13 cellular contexts compared by ENCODE assay signal in genomic region chr15:41282436-41282835, GRCh38. TPM values are rescaled to one million over a fixed set of nuclear protein-coding genes. Genes with fewer than 3 reads are reported as not detected.
A peak's percentile ranks its signal among the peaks of the same experiment; 100 is the strongest.
DNase-seq lines count a peak whose midpoint lies in the region; ATAC-seq and TF ChIP-seq lines count a peak whose summit lies in the region.
"Not testable (repeated sequence)": the region's sequence is repeated elsewhere in the genome, so short reads cannot be mapped to it uniquely, and the experiment has no call there.
"Had no signal": no experiment of that assay in that cellular context is flagged by ENCODE, and none has a peak within 500 bp of the region (broad histone marks: within the 10 kb centered on the region; RNA-seq: fewer than 3 reads in every experiment).

No MANE protein-coding gene starts in this region.

- not testable (repeated sequence) for H2AFZ ChIP-seq in neuronal stem cell (ENCODE audit: low read length)

- not testable (repeated sequence) for H3K23ac ChIP-seq in neuronal stem cell (ENCODE audit: low read depth, low read length, poor library complexity)

- not testable (repeated sequence) for H3K18ac ChIP-seq in neuronal stem cell (ENCODE audit: low read length)

- not testable (repeated sequence) for H2BK120ac ChIP-seq in neuronal stem cell (ENCODE audit: low read depth, low read length)

- H3K4me2 ChIP-seq in neuronal stem cell (ENCODE audit: insufficient read depth, low read length, poor library complexity, severe bottlenecking): not testable (repeated sequence)

- not testable (repeated sequence) for H3K27me3 ChIP-seq in CD4-positive, alpha-beta memory T cell (ENCODE audit: insufficient read depth, low read length); WERI-Rb-1 (ENCODE audit: insufficient read depth, low read depth, severe bottlenecking); neuronal stem cell (ENCODE audit: control insufficient read depth in 3 of 3, insufficient read depth in 3 of 3, low read depth in 1 of 3, low read length in 3 of 3); vagina

- H3K4ac ChIP-seq in neuronal stem cell (ENCODE audit: low read length): not testable (repeated sequence)

- not testable (repeated sequence) for H2BK5ac ChIP-seq in neuronal stem cell (ENCODE audit: low read length)

- not testable (repeated sequence) for H3K9ac ChIP-seq in neuronal stem cell (ENCODE audit: low read depth, low read length, poor library complexity)

- not testable (repeated sequence) for H3K9me3 ChIP-seq in CD4-positive, alpha-beta memory T cell (ENCODE audit: control insufficient read depth in 1 of 2, low read length in 2 of 2); KOPT-K1 (ENCODE audit: insufficient read depth, low read length, poor library complexity, severe bottlenecking); WERI-Rb-1 (ENCODE audit: severe bottlenecking); neuronal stem cell (replicated peaks in 1 of 2; ENCODE audit: control insufficient read depth in 2 of 2, insufficient read depth in 1 of 2, low read depth in 1 of 2, low read length in 2 of 2); vagina

- H2BK15ac ChIP-seq in neuronal stem cell (ENCODE audit: low read length): not testable (repeated sequence)

- not testable (repeated sequence) for H3K27ac ChIP-seq in CD4-positive, alpha-beta memory T cell (ENCODE audit: low read depth, low read length); neuronal stem cell (replicated peaks; ENCODE audit: low read length)
- H3K27ac ChIP-seq in KOPT-K1 (ENCODE audit: low read depth, low read length, poor library complexity, severe bottlenecking) (peak overlapping the region; percentile 96), WERI-Rb-1 (peak overlapping the region; percentile 94), vagina (peak overlapping the region; percentile 90)

- not testable (repeated sequence) for H3K79me1 ChIP-seq in neuronal stem cell (ENCODE audit: low read depth, low read length)

- not testable (repeated sequence) for H2BK12ac ChIP-seq in neuronal stem cell (ENCODE audit: low read length)

- intact Hi-C loops in CD4-positive, alpha-beta memory T cell (cut with micrococcal nuclease): loop anchor here (5.0 kb wide), 3 partner anchors 135 to 380 kb away; partner anchors contain the start of genes INO80 and RTF1
- intact Hi-C loops in activated T-helper 1 cell treated with anti-CD3 and anti-CD28 coated beads, Interleukin-12 subunit alpha, Interleukin-12 subunit beta, Interleukin-2, Interleukin-4 antibody, amounts not matched to agents 30 ng/mL and 10 ng/mL and 1 ng/mL, durations not matched to agents 14 hours and 24 hours and 36 hours (cut with micrococcal nuclease): loop anchor here (5.0 kb wide), 4 partner anchors 135 to 440 kb away; partner anchors contain the start of genes ITPKA, RTF1 and SPINT1
- intact Hi-C loops in vagina (cut with DNase I): not testable (repeated sequence)

- CTCF ChIA-PET in CD4-positive, alpha-beta memory T cell (lab: Charles Lee; ENCODE audit: partially characterized antibody): not testable (repeated sequence)

- POLR2A ChIA-PET in CD4-positive, alpha-beta memory T cell (lab: Charles Lee; ENCODE audit: partially characterized antibody): not testable (repeated sequence)

- not testable (repeated sequence) for DNase-seq in CD4-positive, alpha-beta memory T cell; WERI-Rb-1; activated T-helper 1 cell treated with anti-CD3 and anti-CD28 coated beads, Interleukin-12 subunit alpha, Interleukin-12 subunit beta, Interleukin-2, Interleukin-4 antibody, amounts not matched to agents 30 ng/mL and 10 ng/mL and 1 ng/mL, durations not matched to agents 14 hours and 24 hours and 36 hours (ENCODE audit: low spot score); central memory CD8-positive, alpha-beta T cell (ENCODE audit: low spot score in 2 of 2); memory B cell (ENCODE audit: low spot score in 2 of 2); neuronal stem cell (ENCODE audit: low spot score); vagina (ENCODE audit: extremely low spot score in 2 of 2)

- H3K27ac Mint-ChIP-seq in CD4-positive, alpha-beta memory T cell: peak overlapping the region; percentile 92 to 99 (median 99)
- H3K27ac Mint-ChIP-seq in activated T-helper 1 cell treated with anti-CD3 and anti-CD28 coated beads, Interleukin-12 subunit alpha, Interleukin-12 subunit beta, Interleukin-2, Interleukin-4 antibody, amounts not matched to agents 30 ng/mL and 10 ng/mL and 1 ng/mL, durations not matched to agents 14 hours and 24 hours and 36 hours: peak overlapping the region; percentile 91
- peak overlapping the region; percentile 99 for H3K27ac Mint-ChIP-seq in central memory CD8-positive, alpha-beta T cell (ENCODE audit: low read depth)
- H3K27ac Mint-ChIP-seq in memory B cell: peak overlapping the region; percentile 96

- H2AK5ac ChIP-seq in neuronal stem cell (ENCODE audit: low read depth, low read length): peak overlapping the region; percentile 56

- not testable (repeated sequence) for ATAC-seq in central memory CD8-positive, alpha-beta T cell (replicated peaks; ENCODE audit: extremely low read depth, poor library complexity, severe bottlenecking); memory B cell (ENCODE audit: low read depth)

- peaks cover 32% of the 10 kb centered on the region for H3K4me1 ChIP-seq in CD4-positive, alpha-beta memory T cell (ENCODE audit: insufficient read depth, low read length)
- H3K4me1 ChIP-seq in neuronal stem cell (ENCODE audit: control insufficient read depth in 2 of 2, insufficient read depth in 1 of 2, low read depth in 1 of 2, low read length in 2 of 2): not testable (repeated sequence)
- H3K4me1 ChIP-seq in vagina: peaks cover 29% of the 10 kb centered on the region

- H3K14ac ChIP-seq in neuronal stem cell (ENCODE audit: low read length): not testable (repeated sequence)

- H3K4me1 Mint-ChIP-seq in CD4-positive, alpha-beta memory T cell: peaks cover 23 to 42% (median 33%) of the 10 kb centered on the region in 4 donors
- H3K4me1 Mint-ChIP-seq in activated T-helper 1 cell treated with anti-CD3 and anti-CD28 coated beads, Interleukin-12 subunit alpha, Interleukin-12 subunit beta, Interleukin-2, Interleukin-4 antibody, amounts not matched to agents 30 ng/mL and 10 ng/mL and 1 ng/mL, durations not matched to agents 14 hours and 24 hours and 36 hours (ENCODE audit: low read depth): peaks cover 41% of the 10 kb centered on the region
- H3K4me1 Mint-ChIP-seq in central memory CD8-positive, alpha-beta T cell: peaks cover 34% of the 10 kb centered on the region
- peaks cover 22% of the 10 kb centered on the region for H3K4me1 Mint-ChIP-seq in memory B cell

- TF ChIP-seq CTCF in WERI-Rb-1 (IDR thresholded peaks at IDR 0.05; ENCODE audit: low read depth, low read length); vagina (IDR thresholded peaks at IDR 0.05): not testable (repeated sequence)

- WGBS in neuronal stem cell (ENCODE audit: extremely low coverage in 2 of 2, insufficient read length in 2 of 2, insufficient replicate concordance in 1 of 2), 2 donors: no CpG with 5 or more reads among the region's 10 CpGs

- H3K4me3 ChIP-seq in CD4-positive, alpha-beta memory T cell (ENCODE audit: low read length in 2 of 2); WERI-Rb-1 (ENCODE audit: low read depth, low read length); neuronal stem cell (ENCODE audit: low read length in 2 of 2); vagina: not testable (repeated sequence)

- not testable (repeated sequence) for TF ChIP-seq POLR2A in vagina (IDR thresholded peaks at IDR 0.05)

- H4K91ac ChIP-seq in neuronal stem cell (ENCODE audit: low read depth, low read length, poor library complexity): not testable (repeated sequence)

- not testable (repeated sequence) for H3K27me3 Mint-ChIP-seq in CD4-positive, alpha-beta memory T cell; activated T-helper 1 cell treated with anti-CD3 and anti-CD28 coated beads, Interleukin-12 subunit alpha, Interleukin-12 subunit beta, Interleukin-2, Interleukin-4 antibody, amounts not matched to agents 30 ng/mL and 10 ng/mL and 1 ng/mL, durations not matched to agents 14 hours and 24 hours and 36 hours (ENCODE audit: insufficient read depth); central memory CD8-positive, alpha-beta T cell; memory B cell

- peaks cover 25 to 44% of the 10 kb centered on the region in 2 donors for H3K36me3 Mint-ChIP-seq in CD4-positive, alpha-beta memory T cell
- peaks cover 47% of the 10 kb centered on the region for H3K36me3 Mint-ChIP-seq in activated T-helper 1 cell treated with anti-CD3 and anti-CD28 coated beads, Interleukin-12 subunit alpha, Interleukin-12 subunit beta, Interleukin-2, Interleukin-4 antibody, amounts not matched to agents 30 ng/mL and 10 ng/mL and 1 ng/mL, durations not matched to agents 14 hours and 24 hours and 36 hours (ENCODE audit: low read depth)
- peaks cover 47% of the 10 kb centered on the region for H3K36me3 Mint-ChIP-seq in central memory CD8-positive, alpha-beta T cell (ENCODE audit: insufficient read depth)
- peaks cover 13% of the 10 kb centered on the region for H3K36me3 Mint-ChIP-seq in memory B cell

- H3K9me3 Mint-ChIP-seq in CD4-positive, alpha-beta memory T cell; activated T-helper 1 cell treated with anti-CD3 and anti-CD28 coated beads, Interleukin-12 subunit alpha, Interleukin-12 subunit beta, Interleukin-2, Interleukin-4 antibody, amounts not matched to agents 30 ng/mL and 10 ng/mL and 1 ng/mL, durations not matched to agents 14 hours and 24 hours and 36 hours; central memory CD8-positive, alpha-beta T cell; memory B cell: not testable (repeated sequence)

- peak overlapping the region; percentile 19 for H4K8ac ChIP-seq in neuronal stem cell (ENCODE audit: low read depth, low read length)

- H3K4me3 Mint-ChIP-seq in CD4-positive, alpha-beta memory T cell: peak overlapping the region in 7 of 8 donors; percentile 32 to 99 (median 97)
- peak overlapping the region; percentile 97 for H3K4me3 Mint-ChIP-seq in activated T-helper 1 cell treated with anti-CD3 and anti-CD28 coated beads, Interleukin-12 subunit alpha, Interleukin-12 subunit beta, Interleukin-2, Interleukin-4 antibody, amounts not matched to agents 30 ng/mL and 10 ng/mL and 1 ng/mL, durations not matched to agents 14 hours and 24 hours and 36 hours
- H3K4me3 Mint-ChIP-seq in central memory CD8-positive, alpha-beta T cell: peak overlapping the region; percentile 96
- H3K4me3 Mint-ChIP-seq in memory B cell: peak overlapping the region; percentile 98

- H3K36me3 ChIP-seq in CD4-positive, alpha-beta memory T cell (ENCODE audit: insufficient read depth, low read length): peaks cover 22% of the 10 kb centered on the region
- H3K36me3 ChIP-seq in KOPT-K1 (ENCODE audit: insufficient read depth, low read length) (peaks cover 31% of the 10 kb centered on the region), WERI-Rb-1 (peaks cover 42% of the 10 kb centered on the region), neuronal stem cell (replicated peaks in 1 of 2; ENCODE audit: control insufficient read depth in 2 of 2, insufficient read depth in 2 of 2, low read length in 2 of 2) (peaks cover 12 to 44% of the 10 kb centered on the region in 2 donors), vagina (peaks cover 0 to 20% of the 10 kb centered on the region in 2 donors)

RNA-seq across cellular contexts. Expression of gene OIP5, which starts 50.0 kb away (rescaled TPM):
- under 1 TPM; 0.52 to 0.72 TPM for total RNA-seq in CD4-positive, alpha-beta memory T cell
- under 1 TPM; 0.70 to 0.76 TPM for polyA plus RNA-seq in CD4-positive, alpha-beta memory T cell
- total RNA-seq in activated T-helper 1 cell treated with anti-CD3 and anti-CD28 coated beads, Interleukin-12 subunit alpha, Interleukin-12 subunit beta, Interleukin-2, Interleukin-4 antibody, amounts not matched to agents 30 ng/mL and 10 ng/mL and 1 ng/mL, durations not matched to agents 14 hours and 24 hours and 36 hours: 15.6 and 17.6 TPM in 2 replicates
- polyA plus RNA-seq in neuronal stem cell (2013, experiment 1 of 2): 32.9 TPM
- 32.6 TPM for polyA plus RNA-seq in neuronal stem cell (2013, experiment 2 of 2)
- not detected for total RNA-seq in vagina

RNA-seq across cellular contexts. Expression of gene NUSAP1, which starts 50.2 kb away (rescaled TPM):
- 1 to 10 TPM; 3.5 to 4.2 TPM for total RNA-seq in CD4-positive, alpha-beta memory T cell
- polyA plus RNA-seq in CD4-positive, alpha-beta memory T cell: 1 to 10 TPM; 1.8 to 4.4 TPM
- 112 and 117 TPM in 2 replicates for total RNA-seq in activated T-helper 1 cell treated with anti-CD3 and anti-CD28 coated beads, Interleukin-12 subunit alpha, Interleukin-12 subunit beta, Interleukin-2, Interleukin-4 antibody, amounts not matched to agents 30 ng/mL and 10 ng/mL and 1 ng/mL, durations not matched to agents 14 hours and 24 hours and 36 hours
- polyA plus RNA-seq in neuronal stem cell (2013, experiment 1 of 2): 211 TPM
- polyA plus RNA-seq in neuronal stem cell (2013, experiment 2 of 2): 209 TPM
- total RNA-seq in vagina: 16.9 TPM

RNA-seq across cellular contexts. Expression of gene CHP1, which starts 51.4 kb away (rescaled TPM):
- 10 to 100 TPM; 26.4 to 27.1 TPM for total RNA-seq in CD4-positive, alpha-beta memory T cell
- polyA plus RNA-seq in CD4-positive, alpha-beta memory T cell: 10 to 100 TPM in 1 of 2 donors, 1 to 10 TPM in 1; 9.8 to 16.4 TPM
- 43.5 and 55.2 TPM in 2 replicates for total RNA-seq in activated T-helper 1 cell treated with anti-CD3 and anti-CD28 coated beads, Interleukin-12 subunit alpha, Interleukin-12 subunit beta, Interleukin-2, Interleukin-4 antibody, amounts not matched to agents 30 ng/mL and 10 ng/mL and 1 ng/mL, durations not matched to agents 14 hours and 24 hours and 36 hours
- polyA plus RNA-seq in neuronal stem cell (2013, experiment 1 of 2): 90.8 TPM
- 91.8 TPM for polyA plus RNA-seq in neuronal stem cell (2013, experiment 2 of 2)
- 119 TPM for total RNA-seq in vagina

RNA-seq across cellular contexts. Expression of gene EXD1, which starts 51.9 kb away (rescaled TPM):
- total RNA-seq in CD4-positive, alpha-beta memory T cell: not detected
- polyA plus RNA-seq in CD4-positive, alpha-beta memory T cell: not detected
- total RNA-seq in activated T-helper 1 cell treated with anti-CD3 and anti-CD28 coated beads, Interleukin-12 subunit alpha, Interleukin-12 subunit beta, Interleukin-2, Interleukin-4 antibody, amounts not matched to agents 30 ng/mL and 10 ng/mL and 1 ng/mL, durations not matched to agents 14 hours and 24 hours and 36 hours: not detected in 2 replicates
- polyA plus RNA-seq in neuronal stem cell (2013, experiment 1 of 2): 0.03 TPM
- polyA plus RNA-seq in neuronal stem cell (2013, experiment 2 of 2): 0.04 TPM
- total RNA-seq in vagina: not detected
- total RNA-seq: breast epithelium, liver, mucosa of descending colon, renal cortical epithelial cell, uterus had no signal
- polyA plus RNA-seq: liver had no signal
